In the genomic region with DNA sequence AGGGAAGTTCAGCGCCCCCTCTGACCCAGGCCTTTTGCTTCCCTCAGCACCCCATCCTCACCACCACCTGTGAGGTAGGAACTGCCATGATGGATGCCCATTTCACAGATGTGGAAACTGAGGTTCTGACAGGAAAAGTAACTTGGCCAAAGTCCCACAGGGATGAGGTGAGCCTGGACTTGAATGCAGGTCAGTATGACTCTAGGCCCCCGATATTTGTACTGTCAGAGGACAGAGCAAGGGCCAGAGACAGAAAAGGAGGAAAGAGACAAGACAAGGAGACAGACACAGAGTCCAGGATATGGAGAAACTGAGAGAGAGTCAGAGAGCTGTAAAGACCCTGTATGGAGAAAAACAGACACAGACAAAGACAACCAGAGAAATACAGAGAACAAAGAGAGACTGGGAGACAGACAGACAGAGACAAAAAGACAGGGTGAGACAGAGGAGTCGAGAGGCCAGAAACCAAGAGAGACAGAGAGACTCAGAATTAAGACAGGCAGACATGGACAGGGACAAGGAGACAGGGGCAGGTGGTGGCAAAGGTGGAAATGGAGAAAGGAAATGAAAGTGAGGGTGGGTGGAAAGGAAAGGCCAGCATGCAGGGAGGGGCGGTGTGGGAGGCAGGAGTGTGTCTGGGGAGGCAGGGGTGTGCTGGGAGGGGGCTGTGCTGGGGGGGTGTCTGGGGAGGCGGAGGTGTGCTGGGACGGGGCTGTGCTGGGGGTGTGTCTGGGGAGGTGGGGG, we compare ENCODE assay signal across 1 cellular context.
A peak's percentile ranks its signal among the peaks of the same experiment; 100 is the strongest.
TF ChIP-seq lines count a peak whose summit lies in the region.

No MANE protein-coding gene starts in this region.

TF ChIP-seq in GM12878, 131 proteins besides CTCF, POLR2A, EP300 and RAD21:
- peak in 1 of 2 experiments; percentile 51; a peak in 1 of 4 replicates for TF ChIP-seq ETV6 (conservative IDR thresholded peaks at IDR 0.05 in 1 of 2, IDR thresholded peaks at IDR 0.05 in 1 of 2; ENCODE audit: borderline replicate concordance in 1 of 2, low read depth in 1 of 2)
- TF ChIP-seq HDGF (IDR thresholded peaks at IDR 0.05): 0 out of 2 replicates have a peak, but pooled peaks have one; percentile 53
- TF ChIP-seq IKZF2 (IDR thresholded peaks at IDR 0.05): peak in 1 of 2 experiments; percentile 19; a peak in 1 of 4 replicates
- TF ChIP-seq SPI1 (IDR thresholded peaks at IDR 0.05; ENCODE audit: borderline replicate concordance, insufficient read depth, low read depth, low read length): peak; percentile 47; the same call in 1 of the 2 replicates
- TF ChIP-seq SMC3 (IDR thresholded peaks at IDR 0.05; ENCODE audit: borderline replicate concordance, low read length): no peak
- no peak for TF ChIP-seq ZNF592 (IDR thresholded peaks at IDR 0.05)
- no peak for TF ChIP-seq RFX5 (IDR thresholded peaks at IDR 0.05; ENCODE audit: low read depth, low read length)
- TF ChIP-seq PKNOX1 (IDR thresholded peaks at IDR 0.05): peak; percentile 16; the same call in 1 of the 2 replicates
- TF ChIP-seq EGR1 (IDR thresholded peaks at IDR 0.05; ENCODE audit: borderline replicate concordance in 1 of 2, low read depth in 2 of 2, low read length in 2 of 2): peak in 1 of 2 experiments; percentile 39; a peak in 1 of 3 replicates
